Comparison of ENCODE assay signal across 10 cellular contexts in genomic region chr3:134356411-134357040, GRCh38. TPM values are rescaled to one million over a fixed set of nuclear protein-coding genes. Genes with fewer than 3 reads are reported as not detected.
A peak's percentile ranks its signal among the peaks of the same experiment; 100 is the strongest.
DNase-seq lines count a peak whose midpoint lies in the region; ATAC-seq and TF ChIP-seq lines count a peak whose summit lies in the region.
"Had no signal": no experiment of that assay in that cellular context is flagged by ENCODE, and none has a peak within 500 bp of the region (broad histone marks: within the 10 kb centered on the region; RNA-seq: fewer than 3 reads in every experiment).

No MANE protein-coding gene starts in this region.

- DNase-seq in Panc1 (ENCODE audit: low read depth, low spot score) (no peak), dorsolateral prefrontal cortex (peak in 4 of 10 donors; percentile 19 to 34 (median 25)), thyroid gland (peak in 1 of 2 donors; percentile 3), dermis blood vessel endothelial cell (no peak)
- DNase-seq: activated B cell treated with CpG ODN at 0.5 μM for 24 hours; activated T-cell treated with anti-CD3 and anti-CD28 coated beads, Interleukin-2, amount 50 U/mL, for 48 hours; NCI-H446 had no signal

- TSS peak; percentile 72 for BruUV-seq in Panc1 (replicated peaks; lab: Mats Ljungman, UMichigan)

- peaks cover 94% of the 10 kb centered on the region for H3K4me1 ChIP-seq in Panc1 (ENCODE audit: control insufficient read depth, insufficient read depth, low read length)
- H3K4me1 ChIP-seq in muscle layer of duodenum (ENCODE audit: control insufficient read depth in 1 of 2, insufficient read depth in 2 of 2, low read length in 2 of 2): peaks cover 22 to 64% of the 10 kb centered on the region in 2 donors
- peaks cover 19 to 84% of the 10 kb centered on the region in 2 donors for H3K4me1 ChIP-seq in thyroid gland

- CTCF ChIA-PET in Panc1 (lab: Charles Lee): no interaction called here

- no peaks in the 10 kb centered on the region for H3K27me3 ChIP-seq in Panc1 (ENCODE audit: control insufficient read depth, insufficient read depth, low read length)
- no peaks in the 10 kb centered on the region for H3K27me3 ChIP-seq in dorsolateral prefrontal cortex
- no peaks in the 10 kb centered on the region for H3K27me3 ChIP-seq in muscle layer of duodenum (ENCODE audit: low read depth, low read length)
- no peaks in the 10 kb centered on the region for H3K27me3 ChIP-seq in thyroid gland

- H3K27ac ChIP-seq in Panc1 (ENCODE audit: low read length) (peak overlapping the region; percentile 96), dorsolateral prefrontal cortex (peak overlapping the region in 53 of 59 donors; percentile 3 to 100 (median 99)), muscle layer of duodenum (ENCODE audit: low read length) (peak overlapping the region; percentile 67), thyroid gland (peak overlapping the region in 2 of 3 donors; percentile 100)

- no peak for ATAC-seq in Panc1
- ATAC-seq in GM18861 (IDR thresholded peaks at IDR 0.05; ENCODE audit: unreplicated experiment): no peak
- ATAC-seq in GM18868 (IDR thresholded peaks at IDR 0.05; ENCODE audit: unreplicated experiment): no peak

- intact Hi-C loops in Panc1 (cut with micrococcal nuclease; ENCODE audit: unreplicated experiment) (loop anchor here (5.0 kb wide), 1 partner anchor 116 kb away; no protein-coding TSS in a partner anchor), dorsolateral prefrontal cortex (cut with DNase I) (no loop called here), thyroid gland (cut with DNase I) (no loop called here)

- H3K4me3 ChIP-seq in Panc1 (ENCODE audit: low read depth in 2 of 2, low read length in 2 of 2) (no peak overlapping the region), dorsolateral prefrontal cortex (peak overlapping the region in 3 of 59 donors; percentile 9 to 18 (median 14)), muscle layer of duodenum (ENCODE audit: low read depth in 1 of 2, low read length in 2 of 2) (no peak overlapping the region), thyroid gland (replicated peaks in 1 of 3) (no peak overlapping the region)

- H3K9me3 ChIP-seq in Panc1 (ENCODE audit: control insufficient read depth, insufficient read depth, low read depth, low read length) (no peaks in the 10 kb centered on the region), muscle layer of duodenum (ENCODE audit: control insufficient read depth in 1 of 2, low read length in 2 of 2) (no peaks in the 10 kb centered on the region), thyroid gland (no peaks in the 10 kb centered on the region)

- 87 to 94% methylated on average over 9 of the region's 9 CpGs for WGBS in thyroid gland, 2 donors

- no peak for TF ChIP-seq POLR2A in thyroid gland (IDR thresholded peaks at IDR 0.05)

- in situ Hi-C loops in Panc1 (cut with HindIII; ENCODE audit: low pct_unique_long_range_greater_than_20kb, low sequenced_read_pairs): no loop called here

- TF ChIP-seq CTCF in Panc1 (IDR thresholded peaks at IDR 0.05) (no peak), dorsolateral prefrontal cortex (IDR thresholded peaks at IDR 0.05 in 54 of 56, conservative IDR thresholded peaks at IDR 0.05 in 2 of 56; ENCODE audit: low read depth in 1 of 56, partially characterized antibody in 56 of 56) (no peak), thyroid gland (IDR thresholded peaks at IDR 0.05) (no peak)

- H3K36me3 ChIP-seq in Panc1 (ENCODE audit: control insufficient read depth, insufficient read depth, low read length) (peaks cover 30% of the 10 kb centered on the region), muscle layer of duodenum (ENCODE audit: control insufficient read depth in 1 of 2, insufficient read depth in 2 of 2, low read length in 2 of 2) (peaks cover 64 to 65% of the 10 kb centered on the region in 2 donors), thyroid gland (peaks cover 57 to 74% of the 10 kb centered on the region in 2 donors)

- POLR2A ChIA-PET in Panc1 (lab: Charles Lee): no interaction called here

RNA-seq across cellular contexts. Expression of gene AMOTL2, which starts 17.7 kb away (rescaled TPM):
- total RNA-seq in Panc1 (2021; ENCODE audit: unreplicated experiment) (146 TPM), dorsolateral prefrontal cortex (100 to 1,000 TPM in 24 of 120 experiments, 10 to 100 TPM in 96; 43.1 to 220 (median 75.3) TPM), thyroid gland (100 to 1,000 TPM in 3 of 4 donors, 10 to 100 TPM in 1; 76.0 to 149 (median 117) TPM), dermis blood vessel endothelial cell (104 and 130 TPM in 2 replicates)
- 73.2 TPM for polyA plus RNA-seq in Panc1 (2012; ENCODE audit: insufficient read length)
- total RNA-seq: activated B cell treated with CpG ODN at 0.5 μM for 24 hours had no signal
